In the genomic region with DNA sequence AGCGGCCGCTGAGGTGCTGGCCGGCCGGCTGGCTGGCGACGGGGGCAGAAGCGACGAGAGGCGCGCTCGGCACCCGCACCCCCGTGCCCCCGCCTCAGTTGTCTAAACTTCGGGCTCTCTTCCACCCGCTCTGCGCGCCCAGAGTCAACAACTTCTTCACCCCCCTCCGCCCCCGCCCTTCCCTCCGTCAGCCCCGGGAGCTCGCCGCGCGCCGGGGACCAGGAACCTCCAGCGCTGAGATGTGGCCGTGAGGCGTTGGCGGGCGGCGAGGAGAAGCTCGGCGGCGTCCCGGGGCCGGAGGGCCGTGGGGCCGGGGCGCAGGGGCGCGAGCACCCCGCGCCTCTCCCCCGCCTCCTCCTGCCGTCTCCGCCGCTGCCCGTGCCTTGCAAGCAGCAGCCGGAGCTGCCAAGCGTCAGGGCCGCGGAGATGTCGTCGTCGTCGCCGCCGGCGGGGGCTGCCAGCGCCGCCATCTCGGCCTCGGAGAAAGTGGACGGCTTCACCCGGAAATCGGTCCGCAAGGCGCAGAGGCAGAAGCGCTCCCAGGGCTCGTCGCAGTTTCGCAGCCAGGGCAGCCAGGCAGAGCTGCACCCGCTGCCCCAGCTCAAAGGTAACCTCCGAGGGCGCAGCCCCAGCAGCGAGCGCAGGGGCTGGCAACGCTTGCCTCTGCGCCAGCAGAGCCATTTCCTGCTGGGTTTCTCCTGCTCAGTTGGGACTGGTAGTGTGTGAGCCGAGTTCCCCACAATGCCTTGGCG, we compare ENCODE assay signal across 8 cellular contexts. TPM values are rescaled to one million over a fixed set of nuclear protein-coding genes. Genes with fewer than 3 reads are reported as not detected.
DNase-seq lines count a peak whose midpoint lies in the region; ATAC-seq and TF ChIP-seq lines count a peak whose summit lies in the region.

No MANE protein-coding gene starts in this region.

- H3K4me3 ChIP-seq in DND-41 (ENCODE audit: low read depth in 1 of 2, low read length in 2 of 2) (peak overlapping the region; percentile 98), rectal smooth muscle tissue (ENCODE audit: low read length) (peak overlapping the region; percentile 77), vagina (peak overlapping the region; percentile 73 to 92)

- peak overlapping the region; percentile 92 to 95 for H3K27ac Mint-ChIP-seq in activated naive CD4-positive, alpha-beta T cell treated with anti-CD3 and anti-CD28 coated beads, Interleukin-2, amount 50 U/mL, for 72 hours

- peaks cover 16% of the 10 kb centered on the region for H4K20me1 ChIP-seq in DND-41 (ENCODE audit: insufficient read depth, low read length)

- H3K27me3 ChIP-seq in DND-41 (ENCODE audit: insufficient read depth, low read length, poor library complexity) (no peaks in the 10 kb centered on the region), rectal smooth muscle tissue (ENCODE audit: control insufficient read depth, insufficient read depth, low read length) (no peaks in the 10 kb centered on the region), vagina (no peaks in the 10 kb centered on the region)

- ATAC-seq in DND-41 (ENCODE audit: insufficient read depth, low read depth) (peak; percentile 39), GM21423 (IDR thresholded peaks at IDR 0.05; ENCODE audit: unreplicated experiment) (peak; percentile 14), left cardiac atrium (peak; percentile 32 to 54)
- ATAC-seq in activated naive CD4-positive, alpha-beta T cell treated with anti-CD3 and anti-CD28 coated beads, Interleukin-2, amount 50 U/mL, for 72 hours: peak; percentile 11 to 23

- H3K4me2 ChIP-seq in DND-41 (ENCODE audit: insufficient read depth, low read length): peak overlapping the region; percentile 94

- intact Hi-C loops in left cardiac atrium (cut with DNase I): loop anchor here (5.0 kb wide), 2 partner anchors 54 to 214 kb away; no protein-coding TSS in a partner anchor
- intact Hi-C loops in vagina (cut with DNase I): loop anchor here (5.0 to 10.0 kb wide), 2 partner anchors 166 to 211 kb away; no protein-coding TSS in a partner anchor

- peaks cover 62% of the 10 kb centered on the region for H3K79me2 ChIP-seq in DND-41 (ENCODE audit: insufficient read depth, low read length)

- H3K36me3 Mint-ChIP-seq in activated naive CD4-positive, alpha-beta T cell treated with anti-CD3 and anti-CD28 coated beads, Interleukin-2, amount 50 U/mL, for 72 hours: peaks cover 7 to 19% of the 10 kb centered on the region in 2 donors

- peak overlapping the region; percentile 93 for H2AFZ ChIP-seq in DND-41 (ENCODE audit: low read depth, low read length)

- H3K9ac ChIP-seq in DND-41 (ENCODE audit: low read depth, low read length): peak overlapping the region; percentile 93
- peak overlapping the region; percentile 87 for H3K9ac ChIP-seq in rectal smooth muscle tissue (ENCODE audit: low read length)

- H3K9me3 ChIP-seq in DND-41 (ENCODE audit: insufficient read depth, low read length, severe bottlenecking) (no peaks in the 10 kb centered on the region), vagina (no peaks in the 10 kb centered on the region)

- H3K4me1 ChIP-seq in DND-41 (ENCODE audit: insufficient read depth, low read length): peaks cover 50% of the 10 kb centered on the region
- H3K4me1 ChIP-seq in rectal smooth muscle tissue (ENCODE audit: control insufficient read depth, insufficient read depth, low read length): peaks cover 14% of the 10 kb centered on the region
- H3K4me1 ChIP-seq in vagina: peaks cover 38% of the 10 kb centered on the region

- H3K36me3 ChIP-seq in DND-41 (ENCODE audit: insufficient read depth, low read length): peaks cover 5% of the 10 kb centered on the region; the same call in 1 of the 2 replicates
- no peaks in the 10 kb centered on the region for H3K36me3 ChIP-seq in rectal smooth muscle tissue (ENCODE audit: control insufficient read depth, insufficient read depth, low read length)
- no peaks in the 10 kb centered on the region for H3K36me3 ChIP-seq in vagina

- TF ChIP-seq POLR2A in vagina (IDR thresholded peaks at IDR 0.05): no peak

- TF ChIP-seq CTCF in DND-41 (IDR thresholded peaks at IDR 0.05; ENCODE audit: borderline replicate concordance, extremely low read depth, low read length, poor library complexity, severe bottlenecking): no peak
- no peak for TF ChIP-seq CTCF in vagina (IDR thresholded peaks at IDR 0.05)

- DNase-seq in DND-41 (peak; percentile 74), HuH-7 (ENCODE audit: low spot score) (peak; percentile 31), SK-N-DZ (ENCODE audit: low spot score) (peak; percentile 31), left cardiac atrium (peak; percentile 73), vagina (ENCODE audit: extremely low spot score in 2 of 2) (no peak)
- peak; percentile 74 to 75 for DNase-seq in activated naive CD4-positive, alpha-beta T cell treated with anti-CD3 and anti-CD28 coated beads, Interleukin-2, amount 50 U/mL, for 72 hours (ENCODE audit: low spot score in 2 of 2)

- H3K27ac ChIP-seq in DND-41 (ENCODE audit: low read length) (peak overlapping the region; percentile 86), rectal smooth muscle tissue (ENCODE audit: low read depth, low read length) (peak overlapping the region; percentile 98), vagina (peak overlapping the region; percentile 98)

- no peaks in the 10 kb centered on the region for H3K9me3 Mint-ChIP-seq in activated naive CD4-positive, alpha-beta T cell treated with anti-CD3 and anti-CD28 coated beads, Interleukin-2, amount 50 U/mL, for 72 hours

RNA-seq across cellular contexts. Expression of a gene that starts 0.7 kb away (rescaled TPM):
- polyA plus RNA-seq in SK-N-DZ (2014; cell fraction: cytosol; rRNA removed): 10.5 and 12.3 TPM in 2 replicates
- 6.0 and 8.1 TPM in 2 replicates for polyA plus RNA-seq in SK-N-DZ (2014; cell fraction: nucleus; rRNA removed)
- total RNA-seq in activated naive CD4-positive, alpha-beta T cell treated with anti-CD3 and anti-CD28 coated beads, Interleukin-2, amount 50 U/mL, for 72 hours: 10 to 100 TPM; 28.1 to 33.1 TPM
- 10 to 100 TPM; 68.4 to 69.0 TPM for total RNA-seq in left cardiac atrium
- 33.9 TPM for total RNA-seq in vagina

Comparison
In these comparisons a context has a peak if more than half of its experiments do, and no peak if none do; other contexts are left out.
1. DNase-seq: peak in DND-41 (single experiment), HuH-7 (single experiment), SK-N-DZ (single experiment), activated naive CD4-positive, alpha-beta T cell treated with anti-CD3 and anti-CD28 coated beads, Interleukin-2, amount 50 U/mL, for 72 hours (2 of 2) and left cardiac atrium (single experiment); none in vagina (0 of 2).
2. Peak in every context shown above with its lines, with median percentiles within 50 percentile points of each other: ATAC-seq, H3K27ac ChIP-seq and H3K4me3 ChIP-seq.